In genomic region chr10:8230887-8231286, GRCh38 we compare ENCODE assay signal across 20 cellular contexts.
A peak's percentile ranks its signal among the peaks of the same experiment; 100 is the strongest.
DNase-seq lines count a peak whose midpoint lies in the region; ATAC-seq, FAIRE-seq and TF ChIP-seq lines count a peak whose summit lies in the region.
"Had no signal": no experiment of that assay in that cellular context is flagged by ENCODE, and none has a peak within 500 bp of the region (broad histone marks: within the 10 kb centered on the region; RNA-seq: fewer than 3 reads in every experiment).

No MANE protein-coding gene starts in this region.

- TF ChIP-seq CTCF in endothelial cell (IDR thresholded peaks at IDR 0.05; ENCODE audit: unreplicated experiment), result no peak

- H3K36me3 Mint-ChIP-seq in endothelial cell (ENCODE audit: low read depth, unreplicated experiment), result no peaks in the 10 kb centered on the region
- H3K36me3 Mint-ChIP-seq: CD4-positive, CD25-positive, alpha-beta regulatory T cell; CD8-positive, alpha-beta memory T cell had no signal

- no peak for DNase-seq in GM12892 (ENCODE audit: insufficient read length)
- peak; percentile 74 for DNase-seq in Jurkat, Clone E6-1 (ENCODE audit: low read depth, low spot score)
- DNase-seq in endothelial cell (ENCODE audit: low spot score), result no peak
- no peak for DNase-seq in occipital lobe (lab: John Stamatoyannopoulos, UW)
- no peak for DNase-seq in DMS153 (lab: John Stamatoyannopoulos, UW)
- DNase-seq: ACHN; BE2C; C1 segment of cervical spinal cord; CD4-positive, CD25-positive, alpha-beta regulatory T cell; CD8-positive, alpha-beta memory T cell; COR-L47; DMS79; GF-D8; IMR-90; KBM-7 had no signal

- H3K4me1 Mint-ChIP-seq in endothelial cell (ENCODE audit: unreplicated experiment), result peaks cover 5% of the 10 kb centered on the region

- no peak for TF ChIP-seq POLR2A in GM12892 (IDR thresholded peaks at IDR 0.05; ENCODE audit: low read depth, low read length)

- H3K4me3 Mint-ChIP-seq in endothelial cell (ENCODE audit: unreplicated experiment), result no peak overlapping the region
- H3K4me3 Mint-ChIP-seq: CD4-positive, CD25-positive, alpha-beta regulatory T cell had no signal

- no peak overlapping the region for H3K4me3 ChIP-seq in Jurkat, Clone E6-1 (ENCODE audit: low read length)
- H3K4me3 ChIP-seq: HAP-1 had no signal

- peaks cover 3% of the 10 kb centered on the region for H3K9me3 Mint-ChIP-seq in endothelial cell (ENCODE audit: unreplicated experiment)
- H3K9me3 Mint-ChIP-seq: CD4-positive, CD25-positive, alpha-beta regulatory T cell; CD8-positive, alpha-beta memory T cell had no signal

- FAIRE-seq in GM12892 (lab: Jason Lieb, UNC), result peak; percentile 14
- FAIRE-seq: A204.1, D721Med, GM19239 had no signal

- ATAC-seq in GM18858 (IDR thresholded peaks at IDR 0.05; ENCODE audit: unreplicated experiment), result no peak

- H3K27me3 Mint-ChIP-seq in endothelial cell (ENCODE audit: unreplicated experiment), result peaks cover 5% of the 10 kb centered on the region
- H3K27me3 Mint-ChIP-seq: CD4-positive, CD25-positive, alpha-beta regulatory T cell; CD8-positive, alpha-beta memory T cell had no signal

- peak overlapping the region; percentile 24 for H3K27ac Mint-ChIP-seq in endothelial cell (ENCODE audit: unreplicated experiment)
